Comparison of ENCODE assay signal across 11 cellular contexts in genomic region chr10:92595505-92595904, GRCh38. TPM values are rescaled to one million over a fixed set of nuclear protein-coding genes. Genes with fewer than 3 reads are reported as not detected.
DNase-seq lines count a peak whose midpoint lies in the region; ATAC-seq and TF ChIP-seq lines count a peak whose summit lies in the region.
"Had no signal": no experiment of that assay in that cellular context is flagged by ENCODE, and none has a peak within 500 bp of the region (broad histone marks: within the 10 kb centered on the region; RNA-seq: fewer than 3 reads in every experiment).

No MANE protein-coding gene starts in this region.

- in situ Hi-C loops in HAP-1 (cut with MboI; ENCODE audit: low sequenced_read_pairs) = no loop called here

- peaks cover 13% of the 10 kb centered on the region for H3K4me1 ChIP-seq in CD8-positive, alpha-beta memory T cell (ENCODE audit: insufficient read depth, low read length)
- H3K4me1 ChIP-seq in HAP-1 = peaks cover 19% of the 10 kb centered on the region

- intact Hi-C loops in natural killer cell (cut with micrococcal nuclease) = no loop called here

- H3K4me3 ChIP-seq in CD8-positive, alpha-beta memory T cell (ENCODE audit: low read length) = no peak overlapping the region
- peak overlapping the region; percentile 78 for H3K4me3 ChIP-seq in HAP-1
- H3K4me3 ChIP-seq: prostate gland, stomach had no signal

- H3K27me3 Mint-ChIP-seq in CD8-positive, alpha-beta memory T cell = peaks cover 0 to 3% of the 10 kb centered on the region in 2 donors
- no peaks in the 10 kb centered on the region for H3K27me3 Mint-ChIP-seq in activated CD4-positive, alpha-beta memory T cell treated with anti-CD3 and anti-CD28 coated beads, Interleukin-2, amount 10 ng/mL, durations not matched to agents 7 days and 5 days
- no peaks in the 10 kb centered on the region for H3K27me3 Mint-ChIP-seq in natural killer cell (ENCODE audit: low read depth in 2 of 2)

- H3K36me3 ChIP-seq in CD8-positive, alpha-beta memory T cell (ENCODE audit: insufficient read depth, low read length) = no peaks in the 10 kb centered on the region
- peaks cover 6% of the 10 kb centered on the region; the same call in 1 of the 2 replicates for H3K36me3 ChIP-seq in HAP-1 (replicated peaks)
- H3K36me3 ChIP-seq: prostate gland, stomach had no signal

- DNase-seq in CD8-positive, alpha-beta memory T cell = no peak
- DNase-seq in HAP-1 (ENCODE audit: low spot score in 2 of 2) = no peak
- DNase-seq in activated CD4-positive, alpha-beta memory T cell treated with anti-CD3 and anti-CD28 coated beads, Interleukin-2, amount 10 ng/mL, durations not matched to agents 7 days and 5 days = no peak
- no peak for DNase-seq in natural killer cell
- no peak for DNase-seq in T1000 (lab: John Stamatoyannopoulos, UW)
- DNase-seq: NCI-H1105 treated with DMSO at 0.1 percent for 48 hours, NCI-H82, stomach had no signal

- CTCF ChIA-PET in CD8-positive, alpha-beta memory T cell (lab: Charles Lee) = no interaction called here
- CTCF ChIA-PET in activated CD4-positive, alpha-beta memory T cell treated with anti-CD3 and anti-CD28 coated beads, Interleukin-2, amount 10 ng/mL, durations not matched to agents 7 days and 5 days (lab: Charles Lee) = no interaction called here

- POLR2A ChIA-PET in CD8-positive, alpha-beta memory T cell (lab: Charles Lee) = no interaction called here
- POLR2A ChIA-PET in activated CD4-positive, alpha-beta memory T cell treated with anti-CD3 and anti-CD28 coated beads, Interleukin-2, amount 10 ng/mL, durations not matched to agents 7 days and 5 days (lab: Charles Lee) = interaction anchor here (1.0 to 1.4 kb wide), 2 partner anchors 21 to 46 kb away, joined by 3 to 5 read pairs; partner anchors contain the start of gene IDE

- H3K27me3 ChIP-seq in CD8-positive, alpha-beta memory T cell (ENCODE audit: insufficient read depth, low read length, poor library complexity, severe bottlenecking) = no peaks in the 10 kb centered on the region
- H3K27me3 ChIP-seq in HAP-1 (ENCODE audit: low read depth) = no peaks in the 10 kb centered on the region
- H3K27me3 ChIP-seq: stomach had no signal

- H3K36me3 Mint-ChIP-seq in CD8-positive, alpha-beta memory T cell = peaks cover 0 to 10% (median 0%) of the 10 kb centered on the region in 3 donors
- peaks cover 44% of the 10 kb centered on the region for H3K36me3 Mint-ChIP-seq in activated CD4-positive, alpha-beta memory T cell treated with anti-CD3 and anti-CD28 coated beads, Interleukin-2, amount 10 ng/mL, durations not matched to agents 7 days and 5 days (ENCODE audit: low read depth)
- no peaks in the 10 kb centered on the region for H3K36me3 Mint-ChIP-seq in natural killer cell

- no peaks in the 10 kb centered on the region for H3K9me3 ChIP-seq in CD8-positive, alpha-beta memory T cell (ENCODE audit: low read length)
- H3K9me3 ChIP-seq in HAP-1 = no peaks in the 10 kb centered on the region
- H3K9me3 ChIP-seq: prostate gland, stomach had no signal

- TF ChIP-seq CTCF in natural killer cell (IDR thresholded peaks at IDR 0.05) = no peak

- no peak for ATAC-seq in natural killer cell
- ATAC-seq in GM19397 (IDR thresholded peaks at IDR 0.05; ENCODE audit: unreplicated experiment) = no peak
- no peak for ATAC-seq in HG02610 (IDR thresholded peaks at IDR 0.05; ENCODE audit: unreplicated experiment)

- peak overlapping the region in 5 of 7 donors; percentile 1 to 70 (median 44) for H3K4me3 Mint-ChIP-seq in CD8-positive, alpha-beta memory T cell
- peak overlapping the region; percentile 96 for H3K4me3 Mint-ChIP-seq in activated CD4-positive, alpha-beta memory T cell treated with anti-CD3 and anti-CD28 coated beads, Interleukin-2, amount 10 ng/mL, durations not matched to agents 7 days and 5 days
- peak overlapping the region; percentile 41 for H3K4me3 Mint-ChIP-seq in natural killer cell

- peaks cover 38 to 65% (median 50%) of the 10 kb centered on the region in 3 donors for H3K4me1 Mint-ChIP-seq in CD8-positive, alpha-beta memory T cell
- H3K4me1 Mint-ChIP-seq in activated CD4-positive, alpha-beta memory T cell treated with anti-CD3 and anti-CD28 coated beads, Interleukin-2, amount 10 ng/mL, durations not matched to agents 7 days and 5 days = peaks cover 56% of the 10 kb centered on the region
- H3K4me1 Mint-ChIP-seq in natural killer cell = peaks cover 27% of the 10 kb centered on the region in 2 donors

- peak overlapping the region in 5 of 8 donors; percentile 4 to 98 (median 80) for H3K27ac Mint-ChIP-seq in CD8-positive, alpha-beta memory T cell
- H3K27ac Mint-ChIP-seq in activated CD4-positive, alpha-beta memory T cell treated with anti-CD3 and anti-CD28 coated beads, Interleukin-2, amount 10 ng/mL, durations not matched to agents 7 days and 5 days = peak overlapping the region; percentile 100
- H3K27ac Mint-ChIP-seq in natural killer cell = peak overlapping the region in 1 of 2 donors; percentile 32

- H3K27ac ChIP-seq in CD8-positive, alpha-beta memory T cell (ENCODE audit: low read depth, low read length) = no peak overlapping the region
- H3K27ac ChIP-seq: prostate gland, stomach had no signal

- H3K9me3 Mint-ChIP-seq in CD8-positive, alpha-beta memory T cell = no peaks in the 10 kb centered on the region
- no peaks in the 10 kb centered on the region for H3K9me3 Mint-ChIP-seq in activated CD4-positive, alpha-beta memory T cell treated with anti-CD3 and anti-CD28 coated beads, Interleukin-2, amount 10 ng/mL, durations not matched to agents 7 days and 5 days
- H3K9me3 Mint-ChIP-seq in natural killer cell = no peaks in the 10 kb centered on the region

RNA-seq across cellular contexts. Expression of gene KIF11, which starts 2.6 kb away (rescaled TPM):
- 10 to 100 TPM; 36.2 to 37.1 TPM for total RNA-seq in CD8-positive, alpha-beta memory T cell
- 1.0 TPM for polyA plus RNA-seq in CD8-positive, alpha-beta memory T cell
- total RNA-seq in activated CD4-positive, alpha-beta memory T cell treated with anti-CD3 and anti-CD28 coated beads, Interleukin-2, amount 10 ng/mL, durations not matched to agents 7 days and 5 days = 10 to 100 TPM; 78.5 to 79.5 TPM
- 1 to 10 TPM; 1.3 to 2.4 (median 1.9) TPM for total RNA-seq in natural killer cell

RNA-seq across cellular contexts. Expression of gene IDE, which starts 21.6 kb away (rescaled TPM):
- total RNA-seq in CD8-positive, alpha-beta memory T cell = 10 to 100 TPM; 42.4 to 42.8 TPM
- 19.0 TPM for polyA plus RNA-seq in CD8-positive, alpha-beta memory T cell
- 10 to 100 TPM; 24.6 to 27.9 TPM for total RNA-seq in activated CD4-positive, alpha-beta memory T cell treated with anti-CD3 and anti-CD28 coated beads, Interleukin-2, amount 10 ng/mL, durations not matched to agents 7 days and 5 days
- total RNA-seq in natural killer cell = 10 to 100 TPM; 18.2 to 23.5 (median 21.8) TPM

Comparison
In these comparisons a context has a peak if more than half of its experiments do, and no peak if none do; other contexts are left out.
1. H3K4me3 Mint-ChIP-seq: peak in every context shown above with its lines; median percentile 96 in activated CD4-positive, alpha-beta memory T cell treated with anti-CD3 and anti-CD28 coated beads, Interleukin-2, amount 10 ng/mL, durations not matched to agents 7 days and 5 days; 44 in CD8-positive, alpha-beta memory T cell; 41 in natural killer cell.
2. RNA of gene KIF11, which starts 2.6 kb away (total RNA-seq): 78.5 to 79.5 TPM in activated CD4-positive, alpha-beta memory T cell treated with anti-CD3 and anti-CD28 coated beads, Interleukin-2, amount 10 ng/mL, durations not matched to agents 7 days and 5 days and 36.2 to 37.1 TPM in CD8-positive, alpha-beta memory T cell; 1.3 to 2.4 TPM in natural killer cell; every median in the first group is over 10 times any median in the second.